Comparison of ENCODE assay signal across 1 cellular context in the genomic region with DNA sequence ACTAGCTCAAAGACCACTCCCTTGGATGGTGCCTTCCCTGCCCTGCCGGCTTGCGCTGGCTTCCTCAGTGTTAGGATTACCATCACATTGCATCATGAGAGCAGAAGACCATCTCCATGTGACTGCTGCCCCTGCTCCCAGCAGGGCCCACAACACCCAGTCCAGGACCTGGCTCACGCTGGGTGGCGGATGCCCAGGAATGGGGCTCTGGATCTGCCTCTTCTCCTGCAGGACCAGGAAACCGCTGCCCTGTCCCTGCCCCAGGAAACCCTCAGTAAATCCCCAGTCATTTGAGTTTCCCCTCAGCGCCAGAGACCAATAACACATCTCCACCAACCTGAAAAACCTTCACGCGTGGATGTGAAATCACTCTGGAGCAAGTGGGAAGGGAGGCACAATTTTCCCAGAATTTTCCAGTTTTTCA.
TF ChIP-seq lines count a peak whose summit lies in the region.

No MANE protein-coding gene starts in this region.

TF ChIP-seq in HEK293, 187 proteins besides CTCF, POLR2A, EP300 and RAD21 (continued from another document):
- TF ChIP-seq, protein P1, sequence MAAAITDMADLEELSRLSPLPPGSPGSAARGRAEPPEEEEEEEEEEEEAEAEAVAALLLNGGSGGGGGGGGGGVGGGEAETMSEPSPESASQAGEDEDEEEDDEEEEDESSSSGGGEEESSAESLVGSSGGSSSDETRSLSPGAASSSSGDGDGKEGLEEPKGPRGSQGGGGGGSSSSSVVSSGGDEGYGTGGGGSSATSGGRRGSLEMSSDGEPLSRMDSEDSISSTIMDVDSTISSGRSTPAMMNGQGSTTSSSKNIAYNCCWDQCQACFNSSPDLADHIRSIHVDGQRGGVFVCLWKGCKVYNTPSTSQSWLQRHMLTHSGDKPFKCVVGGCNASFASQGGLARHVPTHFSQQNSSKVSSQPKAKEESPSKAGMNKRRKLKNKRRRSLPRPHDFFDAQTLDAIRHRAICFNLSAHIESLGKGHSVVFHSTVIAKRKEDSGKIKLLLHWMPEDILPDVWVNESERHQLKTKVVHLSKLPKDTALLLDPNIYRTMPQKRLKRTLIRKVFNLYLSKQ (tag by site-specific recombination; IDR thresholded peaks at IDR 0.05; ENCODE audit: borderline replicate concordance), result no peak
